ENCODE assay signal across 27 cellular contexts in genomic region chr3:127979473-127979872, GRCh38.
A peak's percentile ranks its signal among the peaks of the same experiment; 100 is the strongest.
DNase-seq lines count a peak whose midpoint lies in the region; ATAC-seq and TF ChIP-seq lines count a peak whose summit lies in the region.
"Had no signal": no experiment of that assay in that cellular context is flagged by ENCODE, and none has a peak within 500 bp of the region (broad histone marks: within the 10 kb centered on the region; RNA-seq: fewer than 3 reads in every experiment).

No MANE protein-coding gene starts in this region.

- H3K9me3 Mint-ChIP-seq in activated CD4-positive, alpha-beta T cell treated with anti-CD3 and anti-CD28 coated beads, Interleukin-2, amount 10 ng/mL, durations not matched to agents 24 days and 14 days, result no peaks in the 10 kb centered on the region
- H3K9me3 Mint-ChIP-seq in HFFc6, result peaks cover 8% of the 10 kb centered on the region
- H3K9me3 Mint-ChIP-seq: CD8-positive, alpha-beta T cell had no signal

- no peak for TF ChIP-seq CTCF in HFFc6 (IDR thresholded peaks at IDR 0.05)

- intact Hi-C loops in activated CD4-positive, alpha-beta T cell treated with anti-CD3 and anti-CD28 coated beads, Interleukin-2, amount 10 ng/mL, durations not matched to agents 24 days and 14 days (cut with micrococcal nuclease), result no loop called here

- ATAC-seq in GM21717 (IDR thresholded peaks at IDR 0.05; ENCODE audit: unreplicated experiment), result no peak
- ATAC-seq: A549; CD8-positive, alpha-beta T cell had no signal

- no peaks in the 10 kb centered on the region for H3K4me1 Mint-ChIP-seq in activated CD4-positive, alpha-beta T cell treated with anti-CD3 and anti-CD28 coated beads, Interleukin-2, amount 10 ng/mL, durations not matched to agents 24 days and 14 days
- peaks cover 29% of the 10 kb centered on the region for H3K4me1 Mint-ChIP-seq in HFFc6 (ENCODE audit: low read depth)
- H3K4me1 Mint-ChIP-seq: B cell; CD14-positive monocyte; CD4-positive, alpha-beta memory T cell; CD4-positive, CD25-positive, alpha-beta regulatory T cell; CD8-positive, alpha-beta memory T cell had no signal

- H3K36me3 Mint-ChIP-seq in activated CD4-positive, alpha-beta T cell treated with anti-CD3 and anti-CD28 coated beads, Interleukin-2, amount 10 ng/mL, durations not matched to agents 24 days and 14 days (ENCODE audit: low read depth), result no peaks in the 10 kb centered on the region
- H3K36me3 Mint-ChIP-seq in HFFc6 (ENCODE audit: low read depth), result peaks cover 5% of the 10 kb centered on the region; the same call in 1 of the 2 replicates
- H3K36me3 Mint-ChIP-seq: CD14-positive monocyte; CD8-positive, alpha-beta memory T cell; CD8-positive, alpha-beta T cell had no signal

- no peak overlapping the region for H3K4me3 Mint-ChIP-seq in activated CD4-positive, alpha-beta T cell treated with anti-CD3 and anti-CD28 coated beads, Interleukin-2, amount 10 ng/mL, durations not matched to agents 24 days and 14 days
- no peak overlapping the region for H3K4me3 Mint-ChIP-seq in HFFc6
- H3K4me3 Mint-ChIP-seq: B cell; CD14-positive monocyte; CD4-positive, alpha-beta memory T cell; CD4-positive, alpha-beta T cell; CD4-positive, CD25-positive, alpha-beta regulatory T cell; CD8-positive, alpha-beta memory T cell; CD8-positive, alpha-beta T cell had no signal

- H3K27me3 Mint-ChIP-seq in activated CD4-positive, alpha-beta T cell treated with anti-CD3 and anti-CD28 coated beads, Interleukin-2, amount 10 ng/mL, durations not matched to agents 24 days and 14 days, result peaks cover 26% of the 10 kb centered on the region
- H3K27me3 Mint-ChIP-seq in HFFc6 (ENCODE audit: insufficient read depth), result peaks cover 17% of the 10 kb centered on the region

- peak; percentile 7 for DNase-seq in activated CD4-positive, alpha-beta T cell treated with anti-CD3 and anti-CD28 coated beads, Interleukin-2, amount 10 ng/mL, durations not matched to agents 24 days and 14 days
- no peak for DNase-seq in activated CD4-positive, alpha-beta T cell treated with anti-CD3 and anti-CD28 coated beads, Interleukin-2, amount 50 U/mL, for 1 hour
- DNase-seq in HFFc6, result no peak
- DNase-seq: 8988T; ACHN; AML-193; BE2C; C1 segment of cervical spinal cord; Caco-2; Calu3; CD4-positive, alpha-beta memory T cell; CD4-positive, alpha-beta T cell; CD4-positive, CD25-positive, alpha-beta regulatory T cell; CD8-positive, alpha-beta memory T cell; CD8-positive, alpha-beta T cell; COR-L47; DMS 273 treated with DMSO at 0.1 percent for 48 hours; DMS153; DMS53; DMS79; DMS79 treated with DMSO at 0.1 percent for 48 hours; DND-41; EL had no signal

- H3K27ac Mint-ChIP-seq in activated CD4-positive, alpha-beta T cell treated with anti-CD3 and anti-CD28 coated beads, Interleukin-2, amount 10 ng/mL, durations not matched to agents 24 days and 14 days, result no peak overlapping the region
- peak overlapping the region; percentile 17; the same call in 1 of the 2 replicates for H3K27ac Mint-ChIP-seq in HFFc6
- H3K27ac Mint-ChIP-seq: B cell; CD4-positive, alpha-beta memory T cell; CD4-positive, alpha-beta T cell; CD4-positive, CD25-positive, alpha-beta regulatory T cell; CD8-positive, alpha-beta memory T cell; CD8-positive, alpha-beta T cell had no signal
